Comparison of ENCODE assay signal across 8 cellular contexts in genomic region chr14:78902010-78902623, GRCh38.
DNase-seq lines count a peak whose midpoint lies in the region; TF ChIP-seq lines count a peak whose summit lies in the region.

No MANE protein-coding gene starts in this region.

- no peaks in the 10 kb centered on the region for H3K4me1 ChIP-seq in effector memory CD4-positive, alpha-beta T cell (ENCODE audit: control insufficient read depth, insufficient read depth, low read length, poor library complexity, severe bottlenecking)

- no peaks in the 10 kb centered on the region for H3K27me3 ChIP-seq in effector memory CD4-positive, alpha-beta T cell (replicated peaks; ENCODE audit: control insufficient read depth, insufficient read depth, low read length, poor library complexity, severe bottlenecking)

- H3K9me3 ChIP-seq in effector memory CD4-positive, alpha-beta T cell (ENCODE audit: control insufficient read depth, low read length), result no peaks in the 10 kb centered on the region

- TF ChIP-seq CTCF in AG10803 (conservative IDR thresholded peaks at IDR 0.05; ENCODE audit: low read length), result peak; percentile 59
- peak; percentile 63 for TF ChIP-seq CTCF in GM12865 (IDR thresholded peaks at IDR 0.05; ENCODE audit: insufficient read depth, low read depth, low read length, missing control alignments)

- H3K4me3 ChIP-seq in AG10803 (ENCODE audit: low read length), result no peak overlapping the region
- H3K4me3 ChIP-seq in GM12865 (ENCODE audit: low read depth, low read length), result no peak overlapping the region
- no peak overlapping the region for H3K4me3 ChIP-seq in effector memory CD4-positive, alpha-beta T cell (ENCODE audit: insufficient read depth, low read depth, low read length, poor library complexity, severe bottlenecking)

- DNase-seq in AG10803 (ENCODE audit: low read depth) (peak; percentile 42), GM12865 (ENCODE audit: low read depth) (peak; percentile 47), NCI-H446 (lab: John Stamatoyannopoulos, UW) (peak; percentile 42 to 67), ecto neural progenitor cell (ENCODE audit: low spot score) (peak; percentile 64), occipital lobe (lab: John Stamatoyannopoulos, UW) (peak; percentile 46), kidney glomerular epithelial cell (lab: John Stamatoyannopoulos, UW) (no peak)
- DNase-seq in stimulated activated CD4-positive, alpha-beta T cell treated with anti-CD3 and anti-CD28 coated beads, Interleukin-2, amount 100 ng/mL, for 48 hours, result no peak
- no peak for DNase-seq in effector memory CD4-positive, alpha-beta T cell

- no peaks in the 10 kb centered on the region for H3K36me3 ChIP-seq in effector memory CD4-positive, alpha-beta T cell (ENCODE audit: control insufficient read depth, insufficient read depth, low read length)

- no peak overlapping the region for H3K27ac ChIP-seq in effector memory CD4-positive, alpha-beta T cell (ENCODE audit: insufficient read depth, low read length, poor library complexity, severe bottlenecking)

Comparison
In these comparisons a context has a peak if more than half of its experiments do, and no peak if none do; other contexts are left out.
1. DNase-seq: peak in AG10803 (single experiment), GM12865 (single experiment), NCI-H446 (2 of 2), ecto neural progenitor cell (single experiment) and occipital lobe (single experiment); none in stimulated activated CD4-positive, alpha-beta T cell treated with anti-CD3 and anti-CD28 coated beads, Interleukin-2, amount 100 ng/mL, for 48 hours (0 of 2), effector memory CD4-positive, alpha-beta T cell (0 of 3) and kidney glomerular epithelial cell (single experiment).